In genomic region chr20:38600057-38600456, GRCh38 we compare ENCODE assay signal across 28 cellular contexts. TPM values are rescaled to one million over a fixed set of nuclear protein-coding genes. Genes with fewer than 3 reads are reported as not detected.
"Had no signal": no experiment of that assay in that cellular context is flagged by ENCODE, and none has a peak within 500 bp of the region (broad histone marks: within the 10 kb centered on the region; RNA-seq: fewer than 3 reads in every experiment).

No MANE protein-coding gene starts in this region.

- DNase-seq: activated B cell treated with CpG ODN at 0.5 μM for 24 hours; activated CD8-positive, alpha-beta memory T cell treated with anti-CD3 and anti-CD28 coated beads, Interleukin-2, amount 10 ng/mL, durations not matched to agents 7 days and 5 days; activated CD8-positive, alpha-beta T cell treated with anti-CD3 and anti-CD28 coated beads, Interleukin-2, amount 10 ng/mL, durations not matched to agents 7 days and 5 days; activated naive CD8-positive, alpha-beta T cell treated with anti-CD3 and anti-CD28 coated beads, Interleukin-2, amount 50 U/mL, for 24 hours; activated T-cell treated with anti-CD3 and anti-CD28 coated beads, Interleukin-2, amount 50 U/mL, for 48 hours; effector CD8-positive, alpha-beta T cell; gastrocnemius medialis; left colon; midbrain; naive thymus-derived CD4-positive, alpha-beta T cell; ovary; stimulated activated CD4-positive, alpha-beta T cell treated with anti-CD3 and anti-CD28 coated beads, Interleukin-12 subunit alpha, Interleukin-12 subunit beta, amount 100 ng/mL, for 4 hours; stimulated activated CD4-positive, alpha-beta T cell treated with anti-CD3 and anti-CD28 coated beads, Interleukin-4, amount 100 ng/mL, for 1 hour; stimulated activated naive CD8-positive, alpha-beta T cell treated with anti-CD3 and anti-CD28 coated beads, Interleukin-15, Interleukin-2, amounts not matched to agents 100 U/mL and 50 U/mL, for 24 hours; T-helper 17 cell; T1000 had no signal

- H3K4me3 ChIP-seq: gastrocnemius medialis, hepatocyte, ovary, skin epidermis, testis, upper lobe of left lung had no signal

- H3K27ac ChIP-seq: gastrocnemius medialis, hepatocyte, ovary, skin epidermis, testis had no signal

- H3K9me3 ChIP-seq: gastrocnemius medialis, ovary, testis, upper lobe of left lung had no signal

- H3K27me3 ChIP-seq: ovary, testis had no signal

- H2AFZ ChIP-seq: hepatocyte had no signal

- H3K4me1 ChIP-seq: gastrocnemius medialis, testis had no signal

- H3K4me2 ChIP-seq: hepatocyte had no signal

- H3K79me2 ChIP-seq: hepatocyte had no signal

- H3K36me3 ChIP-seq: gastrocnemius medialis, ovary, upper lobe of left lung had no signal

- ATAC-seq: activated CD8-positive, alpha-beta memory T cell treated with anti-CD3 and anti-CD28 coated beads, Interleukin-2, amount 10 ng/mL, durations not matched to agents 7 days and 5 days; activated CD8-positive, alpha-beta T cell treated with anti-CD3 and anti-CD28 coated beads, Interleukin-2, amount 10 ng/mL, durations not matched to agents 7 days and 5 days; activated naive CD8-positive, alpha-beta T cell treated with anti-CD3 and anti-CD28 coated beads, Interleukin-2, amount 50 U/mL, for 24 hours; gastrocnemius medialis; left colon; naive thymus-derived CD4-positive, alpha-beta T cell; sciatic nerve; stimulated activated naive CD8-positive, alpha-beta T cell treated with anti-CD3 and anti-CD28 coated beads, Interleukin-15, Interleukin-2, amounts not matched to agents 100 U/mL and 50 U/mL, for 24 hours; T-helper 17 cell had no signal

RNA-seq across cellular contexts. Expression of gene ARHGAP40, which starts 1.6 kb away (rescaled TPM):
- total RNA-seq: activated B cell treated with CpG ODN at 0.5 μM for 24 hours; activated CD8-positive, alpha-beta memory T cell treated with anti-CD3 and anti-CD28 coated beads, Interleukin-2, amount 10 ng/mL, durations not matched to agents 7 days and 5 days; activated CD8-positive, alpha-beta T cell treated with anti-CD3 and anti-CD28 coated beads, Interleukin-2, amount 10 ng/mL, durations not matched to agents 7 days and 5 days; activated T-helper 2 cell treated with anti-CD3 and anti-CD28 coated beads, Interferon-gamma antibody, Interleukin-2, Interleukin-4, amounts not matched to agents 10 μg/mL and 5 μg/mL and 100 μg/mL, durations not matched to agents 14 hours and 24 hours and 36 hours; dermis blood vessel endothelial cell; gastrocnemius medialis; left colon; naive thymus-derived CD4-positive, alpha-beta T cell; ovary; progenitor cell of endocrine pancreas; sciatic nerve; T-helper 17 cell had no signal
- polyA plus RNA-seq: liver; naive thymus-derived CD4-positive, alpha-beta T cell; ovary had no signal

RNA-seq across cellular contexts. Expression of gene ADIG, which starts 19.1 kb away (rescaled TPM):
- total RNA-seq: activated B cell treated with CpG ODN at 0.5 μM for 24 hours; activated CD8-positive, alpha-beta memory T cell treated with anti-CD3 and anti-CD28 coated beads, Interleukin-2, amount 10 ng/mL, durations not matched to agents 7 days and 5 days; activated CD8-positive, alpha-beta T cell treated with anti-CD3 and anti-CD28 coated beads, Interleukin-2, amount 10 ng/mL, durations not matched to agents 7 days and 5 days; activated T-helper 2 cell treated with anti-CD3 and anti-CD28 coated beads, Interferon-gamma antibody, Interleukin-2, Interleukin-4, amounts not matched to agents 10 μg/mL and 5 μg/mL and 100 μg/mL, durations not matched to agents 14 hours and 24 hours and 36 hours; dermis blood vessel endothelial cell; epithelial cell of proximal tubule; gastrocnemius medialis; hepatocyte; left colon; liver; ovary; progenitor cell of endocrine pancreas; renal cortical epithelial cell; sciatic nerve; T-helper 17 cell had no signal
- polyA plus RNA-seq: hepatocyte; liver; naive thymus-derived CD4-positive, alpha-beta T cell; neural cell; ovary had no signal
